In the genomic region with DNA sequence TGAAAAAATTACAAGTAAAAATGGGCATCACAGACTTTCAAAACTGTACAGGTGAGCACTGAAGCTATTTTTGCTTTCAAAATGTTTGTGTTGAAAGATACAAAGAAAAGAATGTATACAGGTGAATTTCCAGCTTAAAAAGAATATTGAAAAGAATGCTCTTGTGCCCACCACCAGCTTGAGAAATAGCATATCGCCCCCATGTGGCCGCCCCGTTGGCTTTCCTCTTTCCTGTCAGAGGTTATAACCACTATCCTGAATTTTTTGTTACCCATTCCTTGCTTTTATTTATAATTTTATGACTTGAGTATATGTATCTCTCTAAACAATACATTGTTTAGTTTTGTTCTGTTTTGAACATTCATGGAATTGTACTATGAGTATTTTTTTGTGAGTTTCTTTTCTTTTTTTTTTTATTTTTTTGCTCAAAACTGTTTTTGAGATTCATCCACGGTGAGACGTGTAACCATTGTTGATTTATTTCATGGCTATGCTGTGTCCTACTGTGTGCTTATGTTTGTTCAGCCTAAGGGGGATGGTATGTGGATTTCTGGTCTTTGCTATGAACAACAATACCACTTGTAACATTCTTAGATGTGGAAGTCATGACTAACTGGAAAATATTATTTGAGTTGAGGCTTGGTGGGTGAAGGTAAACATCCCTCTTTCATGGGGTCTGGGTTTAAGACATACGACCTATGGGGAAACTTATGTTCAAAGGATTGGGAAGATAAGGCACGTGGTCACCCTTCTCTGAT, we compare ENCODE assay signal across 9 cellular contexts.
DNase-seq lines count a peak whose midpoint lies in the region; ATAC-seq and TF ChIP-seq lines count a peak whose summit lies in the region.
"Had no signal": no experiment of that assay in that cellular context is flagged by ENCODE, and none has a peak within 500 bp of the region (broad histone marks: within the 10 kb centered on the region; RNA-seq: fewer than 3 reads in every experiment).

No MANE protein-coding gene starts in this region.

- H3F3A ChIP-seq in OCI-LY1 (ENCODE audit: insufficient read depth, low read length): no peaks in the 10 kb centered on the region

- H3K79me2 ChIP-seq in OCI-LY1 (ENCODE audit: insufficient read depth, low read length): no peaks in the 10 kb centered on the region

- no peaks in the 10 kb centered on the region for H3K36me3 ChIP-seq in OCI-LY1 (ENCODE audit: insufficient read depth, low read length)

- TF ChIP-seq CTCF in GM12864 (IDR thresholded peaks at IDR 0.05; ENCODE audit: low read depth, low read length, missing control alignments) (peak; percentile 42), OCI-LY1 (IDR thresholded peaks at IDR 0.05; ENCODE audit: low read length) (peak; percentile 68)

- ATAC-seq in GM19395 (IDR thresholded peaks at IDR 0.05; ENCODE audit: unreplicated experiment) (no peak), HG02610 (IDR thresholded peaks at IDR 0.05; ENCODE audit: unreplicated experiment) (no peak), HG03139 (IDR thresholded peaks at IDR 0.05; ENCODE audit: unreplicated experiment) (no peak)

- no peak overlapping the region for H2AFZ ChIP-seq in OCI-LY1 (ENCODE audit: low read length)

- no peak overlapping the region for H3K9ac ChIP-seq in OCI-LY1 (ENCODE audit: low read length)

- no peaks in the 10 kb centered on the region for H4K20me1 ChIP-seq in OCI-LY1 (ENCODE audit: insufficient read depth, low read length)

- no peaks in the 10 kb centered on the region for H3K27me3 ChIP-seq in OCI-LY1 (ENCODE audit: insufficient read depth, low read length)

- H3K27ac ChIP-seq in OCI-LY1 (ENCODE audit: low read depth, low read length, poor library complexity, severe bottlenecking): no peak overlapping the region

- no peaks in the 10 kb centered on the region for H3K4me1 ChIP-seq in OCI-LY1 (ENCODE audit: insufficient read depth, low read length, severe bottlenecking)

- H3K4me2 ChIP-seq in OCI-LY1 (ENCODE audit: low read length): no peak overlapping the region

- H3K9me3 ChIP-seq in OCI-LY1 (ENCODE audit: low read length): no peaks in the 10 kb centered on the region

- DNase-seq in AG20443 (ENCODE audit: low spot score) (peak; percentile 27), GM12864 (ENCODE audit: low read depth) (no peak), fibroblast of peridontal ligament (ENCODE audit: extremely low read depth) (peak; percentile 23), GM19238 (ENCODE audit: insufficient read length, low spot score) (no peak)

- H3K9me2 ChIP-seq in OCI-LY1 (ENCODE audit: low read depth, low read length): no peaks in the 10 kb centered on the region

- H3K4me3 ChIP-seq in GM12864 (ENCODE audit: low read depth, low read length) (no peak overlapping the region), OCI-LY1 (ENCODE audit: low read depth, low read length, poor library complexity, severe bottlenecking) (no peak overlapping the region)
- H3K4me3 ChIP-seq: lung had no signal

Comparison
In these comparisons a context has a peak if more than half of its experiments do, and no peak if none do; other contexts are left out.
1. DNase-seq: peak in AG20443 (single experiment) and fibroblast of peridontal ligament (single experiment); none in GM12864 (single experiment) and GM19238 (single experiment).